Comparison of ENCODE assay signal across 8 cellular contexts in the genomic region with DNA sequence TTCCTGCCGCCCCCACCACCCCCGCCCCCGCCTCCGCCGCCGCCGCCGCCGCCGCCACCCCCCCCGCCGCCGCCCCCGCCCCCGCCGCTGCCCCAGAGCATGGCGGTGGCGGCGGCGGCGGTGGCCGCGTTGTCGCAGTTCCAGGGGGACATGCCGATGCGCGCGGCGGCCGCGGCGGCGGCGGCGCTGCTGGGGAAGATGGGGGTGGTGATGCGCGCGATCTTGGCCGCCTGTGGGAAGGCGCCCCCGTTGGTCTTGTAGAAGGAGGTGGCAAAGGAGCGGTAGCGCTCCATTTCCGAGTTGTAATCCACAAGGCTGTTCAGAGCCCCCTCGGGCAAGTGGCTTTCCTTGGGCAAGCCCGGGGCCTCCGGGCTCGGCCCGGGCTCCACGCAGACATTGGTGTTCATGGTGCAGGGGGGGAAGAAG. TPM values are rescaled to one million over a fixed set of nuclear protein-coding genes. Genes with fewer than 3 reads are reported as not detected.
A peak's percentile ranks its signal among the peaks of the same experiment; 100 is the strongest.
DNase-seq lines count a peak whose midpoint lies in the region; ATAC-seq and TF ChIP-seq lines count a peak whose summit lies in the region.

No MANE protein-coding gene starts in this region.

- H3K27me3 ChIP-seq in ectodermal cell (ENCODE audit: control insufficient read depth, insufficient read depth, low read length, poor library complexity, severe bottlenecking) (no peaks in the 10 kb centered on the region), mesenchymal stem cell (ENCODE audit: control insufficient read depth in 1 of 2, insufficient read depth in 1 of 2, low read length in 2 of 2) (peaks cover 0 to 44% of the 10 kb centered on the region in 2 experiments), tibial artery (no peaks in the 10 kb centered on the region)

- H3K4me1 ChIP-seq in ectodermal cell (ENCODE audit: control insufficient read depth, insufficient read depth, low read length) (peaks cover 31% of the 10 kb centered on the region), mesenchymal stem cell (ENCODE audit: control insufficient read depth, insufficient read depth, low read depth, low read length) (peaks cover 5% of the 10 kb centered on the region), tibial artery (peaks cover 0 to 20% (median 9%) of the 10 kb centered on the region in 4 donors)

- H3K4me3 ChIP-seq in WI38 (ENCODE audit: low read depth, low read length) (peak overlapping the region; percentile 60), ectodermal cell (ENCODE audit: insufficient read depth, low read depth, low read length) (peak overlapping the region; percentile 59), mesenchymal stem cell (ENCODE audit: insufficient read depth in 1 of 2, low read depth in 1 of 2, low read length in 2 of 2) (peak overlapping the region; percentile 74 to 78), tibial artery (peak overlapping the region; percentile 69 to 73)

- ATAC-seq in GM21360 (IDR thresholded peaks at IDR 0.05; ENCODE audit: unreplicated experiment) (peak; percentile 15), GM18517 (IDR thresholded peaks at IDR 0.05; ENCODE audit: unreplicated experiment) (no peak)

- H3K9ac ChIP-seq in mesenchymal stem cell (ENCODE audit: low read length): no peak overlapping the region

- H2AFZ ChIP-seq in mesenchymal stem cell (ENCODE audit: low read depth, low read length): no peak overlapping the region

- H3K4me2 ChIP-seq in mesenchymal stem cell (ENCODE audit: low read length, poor library complexity, severe bottlenecking): peak overlapping the region; percentile 75

- no peak overlapping the region for H2AK5ac ChIP-seq in mesenchymal stem cell (ENCODE audit: low read length, severe bottlenecking)

- H3K14ac ChIP-seq in mesenchymal stem cell (ENCODE audit: low read length in 2 of 2): peak overlapping the region in 1 of 2 experiments; percentile 95

- H3K79me1 ChIP-seq in mesenchymal stem cell (replicated peaks; ENCODE audit: low read length, poor library complexity, severe bottlenecking): no peaks in the 10 kb centered on the region

- H3K36me3 ChIP-seq in ectodermal cell (ENCODE audit: control insufficient read depth, insufficient read depth, low read length) (no peaks in the 10 kb centered on the region), mesenchymal stem cell (ENCODE audit: control insufficient read depth in 1 of 2, insufficient read depth in 2 of 2, low read depth in 1 of 2, low read length in 2 of 2) (no peaks in the 10 kb centered on the region), tibial artery (no peaks in the 10 kb centered on the region)

- H2BK12ac ChIP-seq in mesenchymal stem cell (ENCODE audit: low read length in 2 of 2): no peak overlapping the region

- 0 to 1% methylated on average over 48 to 50 of the region's 50 CpGs for WGBS in ectodermal cell, 2 experiments
- WGBS in mesenchymal stem cell: 0% methylated on average over 20 of the region's 50 CpGs

- H2BK120ac ChIP-seq in mesenchymal stem cell (ENCODE audit: low read depth, low read length): peak overlapping the region; percentile 92

- H4K91ac ChIP-seq in mesenchymal stem cell (ENCODE audit: low read length): peak overlapping the region; percentile 93

- peak overlapping the region; percentile 82 for H4K8ac ChIP-seq in mesenchymal stem cell (ENCODE audit: low read length)

- no peak overlapping the region for H2BK5ac ChIP-seq in mesenchymal stem cell (ENCODE audit: low read depth, low read length, poor library complexity, severe bottlenecking)

- TF ChIP-seq CTCF in WI38 (IDR thresholded peaks at IDR 0.05; ENCODE audit: low read depth, low read length): no peak
- TF ChIP-seq CTCF in tibial artery (IDR thresholded peaks at IDR 0.05): no peak

- H3K18ac ChIP-seq in mesenchymal stem cell (ENCODE audit: low read depth in 1 of 2, low read length in 2 of 2): peak overlapping the region; percentile 91 to 92

- H3K23ac ChIP-seq in mesenchymal stem cell (ENCODE audit: low read length in 2 of 2): peak overlapping the region in 1 of 2 experiments; percentile 16

- peak overlapping the region; percentile 94 for H2BK15ac ChIP-seq in mesenchymal stem cell (ENCODE audit: low read depth, poor library complexity, severe bottlenecking)

- H3K4ac ChIP-seq in mesenchymal stem cell (ENCODE audit: low read depth in 1 of 2, low read length in 2 of 2): peak overlapping the region; percentile 46 to 94

- no peaks in the 10 kb centered on the region for H3K9me3 ChIP-seq in ectodermal cell (ENCODE audit: control insufficient read depth, low read length)
- no peaks in the 10 kb centered on the region for H3K9me3 ChIP-seq in mesenchymal stem cell (ENCODE audit: control insufficient read depth, low read length)
- H3K9me3 ChIP-seq in tibial artery: no peaks in the 10 kb centered on the region

- DNase-seq in ELR (ENCODE audit: low read depth) (peak; percentile 13), HK-2 (ENCODE audit: unreplicated experiment) (peak; percentile 49), mesenchymal stem cell (peak; percentile 65), tibial artery (no peak)

- peak overlapping the region; percentile 80 for H3K27ac ChIP-seq in ectodermal cell (ENCODE audit: insufficient read depth, low read depth, low read length, poor library complexity, severe bottlenecking)
- H3K27ac ChIP-seq in mesenchymal stem cell (ENCODE audit: low read length, poor library complexity, severe bottlenecking): peak overlapping the region; percentile 10
- H3K27ac ChIP-seq in tibial artery: peak overlapping the region; percentile 60 to 74

- intact Hi-C loops in tibial artery (cut with DNase I; ENCODE audit: low total_unique reads): no loop called here

RNA-seq across cellular contexts. Expression of a gene that starts 3.3 kb away (rescaled TPM):
- 23.4 TPM for polyA plus RNA-seq in ectodermal cell (2013, experiment 1 of 4)
- polyA plus RNA-seq in ectodermal cell (2013, experiment 2 of 4): 23.2 TPM
- 16.1 TPM for polyA plus RNA-seq in ectodermal cell (2013, experiment 3 of 4)
- polyA plus RNA-seq in ectodermal cell (2013, experiment 4 of 4): 15.7 TPM
- 1.8 TPM for polyA plus RNA-seq in mesenchymal stem cell (2013, experiment 1 of 2)
- 1.7 TPM for polyA plus RNA-seq in mesenchymal stem cell (2013, experiment 2 of 2)

Comparison
In these comparisons a context has a peak if more than half of its experiments do, and no peak if none do; other contexts are left out.
1. DNase-seq: peak in ELR (single experiment), HK-2 (single experiment) and mesenchymal stem cell (single experiment); none in tibial artery (0 of 2).
2. H3K27ac ChIP-seq: peak in every context shown above with its lines; median percentile 80 in ectodermal cell; 67 in tibial artery; 10 in mesenchymal stem cell.
3. Peak in every context shown above with its lines, with median percentiles within 50 percentile points of each other: H3K4me3 ChIP-seq.